In the genomic region with DNA sequence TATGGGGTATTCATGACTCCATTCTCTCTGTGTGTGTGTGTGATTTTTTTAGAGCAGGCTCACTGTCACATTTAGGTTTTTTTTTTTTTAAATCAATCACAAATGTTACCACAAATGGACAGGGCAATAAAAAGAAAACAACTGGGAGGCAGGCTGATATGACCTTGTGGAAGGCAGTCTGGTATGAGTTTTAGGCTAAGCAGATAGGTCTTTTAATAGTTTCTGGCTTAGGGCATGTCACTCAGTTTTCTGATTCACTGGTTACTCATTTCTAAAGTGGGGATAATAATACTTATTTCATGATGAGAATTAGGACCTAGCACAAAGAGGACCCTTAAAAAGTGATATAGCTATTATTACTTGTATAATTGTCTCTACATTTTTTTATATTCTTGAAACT, we compare ENCODE assay signal across 24 cellular contexts.
"Had no signal": no experiment of that assay in that cellular context is flagged by ENCODE, and none has a peak within 500 bp of the region (broad histone marks: within the 10 kb centered on the region; RNA-seq: fewer than 3 reads in every experiment).

No MANE protein-coding gene starts in this region.

- H3K36me3 Mint-ChIP-seq: activated CD8-positive, alpha-beta memory T cell treated with anti-CD3 and anti-CD28 coated beads, Interleukin-2, amount 10 ng/mL, durations not matched to agents 7 days and 5 days; activated naive CD8-positive, alpha-beta T cell; brain had no signal

- H3K9me3 ChIP-seq: MG63, SJCRH30, SK-N-SH had no signal

- H3K4me1 Mint-ChIP-seq: activated CD8-positive, alpha-beta memory T cell treated with anti-CD3 and anti-CD28 coated beads, Interleukin-2, amount 10 ng/mL, durations not matched to agents 7 days and 5 days; brain; WTC11 had no signal

- H3K9me3 Mint-ChIP-seq: activated naive CD4-positive, alpha-beta T cell treated with anti-CD3 and anti-CD28 coated beads for 36 hours; activated T-cell treated with anti-CD3 and anti-CD28 coated beads, Interleukin-2, amount 50 U/mL, for 24 hours; activated T-helper 1 cell treated with anti-CD3 and anti-CD28 coated beads, Interleukin-12 subunit alpha, Interleukin-12 subunit beta, Interleukin-2, Interleukin-4 antibody, amounts not matched to agents 30 ng/mL and 10 ng/mL and 1 ng/mL, durations not matched to agents 14 hours and 24 hours and 36 hours; T-helper 1 cell treated with Interleukin-12 subunit alpha and Interleukin-12 subunit beta and Interleukin-4 antibody, amounts not matched to agents 30 μg/mL and 1 μg/mL, for 36 hours had no signal

- ATAC-seq: activated CD8-positive, alpha-beta memory T cell treated with anti-CD3 and anti-CD28 coated beads, Interleukin-2, amount 10 ng/mL, durations not matched to agents 7 days and 5 days; WTC11 had no signal

- H3K27ac ChIP-seq: SJCRH30 had no signal

- H3K4me3 Mint-ChIP-seq: activated CD8-positive, alpha-beta memory T cell treated with anti-CD3 and anti-CD28 coated beads, Interleukin-2, amount 10 ng/mL, durations not matched to agents 7 days and 5 days; activated naive CD4-positive, alpha-beta T cell treated with anti-CD3 and anti-CD28 coated beads for 36 hours; activated naive CD8-positive, alpha-beta T cell; activated T-cell treated with anti-CD3 and anti-CD28 coated beads, Interleukin-2, amount 50 U/mL, for 24 hours; activated T-helper 1 cell treated with anti-CD3 and anti-CD28 coated beads, Interleukin-12 subunit alpha, Interleukin-12 subunit beta, Interleukin-2, Interleukin-4 antibody, amounts not matched to agents 30 ng/mL and 10 ng/mL and 1 ng/mL, durations not matched to agents 14 hours and 24 hours and 36 hours; brain; T-helper 1 cell treated with Interleukin-12 subunit alpha and Interleukin-12 subunit beta and Interleukin-4 antibody, amounts not matched to agents 30 μg/mL and 1 μg/mL, for 36 hours; WTC11 had no signal

- H3K27me3 ChIP-seq: MG63, SJCRH30 had no signal

- H3K27me3 Mint-ChIP-seq: activated CD8-positive, alpha-beta memory T cell treated with anti-CD3 and anti-CD28 coated beads, Interleukin-2, amount 10 ng/mL, durations not matched to agents 7 days and 5 days; activated T-cell treated with anti-CD3 and anti-CD28 coated beads, Interleukin-2, amount 50 U/mL, for 24 hours had no signal

- H3K4me3 ChIP-seq: MG63, SJCRH30 had no signal

- H3K4me1 ChIP-seq: SJCRH30 had no signal

- H3K36me3 ChIP-seq: MG63, SJCRH30 had no signal

- H3K27ac Mint-ChIP-seq: activated CD8-positive, alpha-beta memory T cell treated with anti-CD3 and anti-CD28 coated beads, Interleukin-2, amount 10 ng/mL, durations not matched to agents 7 days and 5 days; activated naive CD4-positive, alpha-beta T cell treated with anti-CD3 and anti-CD28 coated beads for 36 hours; activated naive CD8-positive, alpha-beta T cell; activated T-cell treated with anti-CD3 and anti-CD28 coated beads, Interleukin-2, amount 50 U/mL, for 24 hours; activated T-helper 1 cell treated with anti-CD3 and anti-CD28 coated beads, Interleukin-12 subunit alpha, Interleukin-12 subunit beta, Interleukin-2, Interleukin-4 antibody, amounts not matched to agents 30 ng/mL and 10 ng/mL and 1 ng/mL, durations not matched to agents 14 hours and 24 hours and 36 hours; brain; T-helper 1 cell treated with Interleukin-12 subunit alpha and Interleukin-12 subunit beta and Interleukin-4 antibody, amounts not matched to agents 30 μg/mL and 1 μg/mL, for 36 hours; WTC11 had no signal

- DNase-seq: activated CD4-positive, alpha-beta T cell treated with anti-CD3 and anti-CD28 coated beads for 48 hours; activated CD4-positive, alpha-beta T cell treated with anti-CD3 and anti-CD28 coated beads, Interleukin-2, amount 50 U/mL, for 48 hours; activated CD4-positive, CD25-positive, alpha-beta regulatory T cell treated with anti-CD3 and anti-CD28 coated beads, Interleukin-2, amount 50 U/mL, for 72 hours; activated CD8-positive, alpha-beta memory T cell treated with anti-CD3 and anti-CD28 coated beads, Interleukin-2, amount 10 ng/mL, durations not matched to agents 7 days and 5 days; activated effector memory CD4-positive, alpha-beta T cell treated with anti-CD3 and anti-CD28 coated beads, Interleukin-2, amount 50 U/mL, for 16 hours; activated naive CD4-positive, alpha-beta T cell treated with anti-CD3 and anti-CD28 coated beads for 36 hours; activated T-cell treated with anti-CD3 and anti-CD28 coated beads, Interleukin-2, amount 50 U/mL, for 24 hours; amygdala; MG63; MV-4-11; NCI-H1092 treated with DMSO at 0.1 percent for 48 hours; NCI-H1417 treated with DMSO at 0.1 percent for 48 hours; NCI-H1694; NCI-H2029; NCI-H345; NCI-H510A; NCI-H526 treated with DMSO at 0.1 percent for 48 hours; SJCRH30; SK-N-SH had no signal
